In genomic region chr6:31776961-31777666, GRCh38 we compare ENCODE assay signal across 1 cellular context.
TF ChIP-seq lines count a peak whose summit lies in the region.

Gene VWA7 (minus strand): TSS chr6:31777328. CDS start chr6:31776779, 549 bp downstream.

TF ChIP-seq in HepG2, 621 proteins besides CTCF, POLR2A, EP300 and RAD21 (continued from another document and continues in another):
- TF ChIP-seq SP5 (CRISPR knock-in tag; IDR thresholded peaks at IDR 0.05; ENCODE audit: borderline replicate concordance, low read depth) (peak; percentile 75; the same call in 1 of the 2 replicates), IKZF5 (CRISPR knock-in tag; IDR thresholded peaks at IDR 0.05) (peak; percentile 81; the same call in 1 of the 2 replicates), HIVEP1 (CRISPR knock-in tag; IDR thresholded peaks at IDR 0.05) (peak; percentile 98), NFYC (CRISPR knock-in tag; IDR thresholded peaks at IDR 0.05) (0 out of 2 replicates have a peak, but pooled peaks have one; percentile 32), MBNL3 (CRISPR knock-in tag; conservative IDR thresholded peaks at IDR 0.05) (no peak), ZGPAT (CRISPR knock-in tag; IDR thresholded peaks at IDR 0.05) (peak; percentile 87), SIN3A (IDR thresholded peaks at IDR 0.05; ENCODE audit: borderline replicate concordance, low read depth, low read length) (no peak), FOXC1 (CRISPR knock-in tag; IDR thresholded peaks at IDR 0.05; ENCODE audit: borderline replicate concordance) (peak; percentile 86; the same call in 1 of the 2 replicates), MAFG (CRISPR knock-in tag; IDR thresholded peaks at IDR 0.05) (no peak), SAP130 (CRISPR knock-in tag; IDR thresholded peaks at IDR 0.05; ENCODE audit: low read depth) (peak; percentile 88), ZBTB7B (CRISPR knock-in tag; IDR thresholded peaks at IDR 0.05) (no peak; the same call in 1 of the 2 replicates), ZBTB10 (CRISPR knock-in tag; IDR thresholded peaks at IDR 0.05; ENCODE audit: borderline replicate concordance) (no peak; the same call in 1 of the 2 replicates), ZNF770 (CRISPR knock-in tag; IDR thresholded peaks at IDR 0.05) (peak; percentile 71; the same call in 1 of the 2 replicates), HOMEZ (CRISPR knock-in tag; IDR thresholded peaks at IDR 0.05; ENCODE audit: low read depth) (peak; percentile 70; the same call in 1 of the 2 replicates), ATF6 (CRISPR knock-in tag; conservative IDR thresholded peaks at IDR 0.05) (no peak), ERF (CRISPR knock-in tag; IDR thresholded peaks at IDR 0.05) (peak; percentile 77), POLR2G (IDR thresholded peaks at IDR 0.05; ENCODE audit: low read depth, low read length) (peak; percentile 82), HDAC2 (CRISPR knock-in tag; IDR thresholded peaks at IDR 0.05) (no peak; the same call in none of the 2 replicates), CENPBD1 (CRISPR knock-in tag; IDR thresholded peaks at IDR 0.05; ENCODE audit: borderline replicate concordance, low read depth) (no peak), RFXANK (CRISPR knock-in tag; IDR thresholded peaks at IDR 0.05) (no peak), ZBTB20 (CRISPR knock-in tag; IDR thresholded peaks at IDR 0.05; ENCODE audit: borderline replicate concordance, low read depth) (peak; percentile 38; the same call in 1 of the 2 replicates), PHF8 (CRISPR knock-in tag; IDR thresholded peaks at IDR 0.05) (peak; percentile 59), ZMYM4 (CRISPR knock-in tag; IDR thresholded peaks at IDR 0.05) (0 out of 2 replicates have a peak, but pooled peaks have one; percentile 62), PHF21A (CRISPR knock-in tag; IDR thresholded peaks at IDR 0.05) (peak; percentile 93), ZNF142 (CRISPR knock-in tag; IDR thresholded peaks at IDR 0.05) (no peak), NFRKB (IDR thresholded peaks at IDR 0.05) (no peak), KDM5A (IDR thresholded peaks at IDR 0.05; ENCODE audit: borderline replicate concordance, low read length) (no peak), GATAD1 (CRISPR knock-in tag; IDR thresholded peaks at IDR 0.05) (peak; percentile 64; the same call in 1 of the 2 replicates), ZNF275 (CRISPR knock-in tag; IDR thresholded peaks at IDR 0.05; ENCODE audit: borderline replicate concordance) (no peak), DRAP1 (CRISPR knock-in tag; IDR thresholded peaks at IDR 0.05) (peak; percentile 56; the same call in 1 of the 2 replicates), GABPB1 (CRISPR knock-in tag; IDR thresholded peaks at IDR 0.05) (peak; percentile 74), ZNF335 (CRISPR knock-in tag; IDR thresholded peaks at IDR 0.05) (peak; percentile 98), PHF20 (CRISPR knock-in tag; IDR thresholded peaks at IDR 0.05) (0 out of 2 replicates have a peak, but pooled peaks have one; percentile 12), KAT2B (IDR thresholded peaks at IDR 0.05; ENCODE audit: borderline replicate concordance, low read depth, low read length) (no peak), ZBTB33 (CRISPR knock-in tag; IDR thresholded peaks at IDR 0.05) (0 out of 2 replicates have a peak, but pooled peaks have one; percentile 18)
